In genomic region chr2:9263388-9263787, GRCh38 we compare ENCODE assay signal across 11 cellular contexts. TPM values are rescaled to one million over a fixed set of nuclear protein-coding genes. Genes with fewer than 3 reads are reported as not detected.
DNase-seq lines count a peak whose midpoint lies in the region; ATAC-seq and TF ChIP-seq lines count a peak whose summit lies in the region.
"Had no signal": no experiment of that assay in that cellular context is flagged by ENCODE, and none has a peak within 500 bp of the region (broad histone marks: within the 10 kb centered on the region; RNA-seq: fewer than 3 reads in every experiment).

No MANE protein-coding gene starts in this region.

- DNase-seq in cardiac muscle cell (ENCODE audit: low read depth in 1 of 2, low spot score in 1 of 2) (peak; percentile 50 to 57), Right ventricle myocardium inferior (ENCODE audit: missing footprints) (no peak), vagina (ENCODE audit: extremely low spot score in 2 of 2) (no peak), GOT3 (lab: John Stamatoyannopoulos, UW) (no peak), NCI-H2171 (lab: John Stamatoyannopoulos, UW) (no peak), HK-2 (ENCODE audit: unreplicated experiment) (no peak)
- DNase-seq: NCI-H748 treated with DMSO at 0.1 percent for 48 hours, T1000 had no signal

- ATAC-seq in Right ventricle myocardium inferior, result no peak

- intact Hi-C loops in Right ventricle myocardium inferior (cut with DNase I) (loop anchor here (2.0 to 5.0 kb wide), 3 partner anchors 29 to 56 kb away; partner anchors contain the start of gene ASAP2), vagina (cut with DNase I) (loop anchor here (10.0 kb wide), 1 partner anchor 51 kb away; no protein-coding TSS in a partner anchor)
- intact Hi-C loops in dendritic cell treated with granulocyte-macrophage colony-stimulating factor and Interleukin-4, amounts not matched to agents 40 ng/mL and 50 ng/mL, for 4 days (cut with micrococcal nuclease), result no loop called here

- H3K9me3 Mint-ChIP-seq in dendritic cell treated with granulocyte-macrophage colony-stimulating factor and Interleukin-4, amounts not matched to agents 40 ng/mL and 50 ng/mL, for 4 days, result no peaks in the 10 kb centered on the region
- H3K9me3 Mint-ChIP-seq: IgD-negative memory B cell had no signal

- no peaks in the 10 kb centered on the region for H3K36me3 Mint-ChIP-seq in dendritic cell treated with granulocyte-macrophage colony-stimulating factor and Interleukin-4, amounts not matched to agents 40 ng/mL and 50 ng/mL, for 4 days (ENCODE audit: low read depth)
- H3K36me3 Mint-ChIP-seq: IgD-negative memory B cell had no signal

- peaks cover 5% of the 10 kb centered on the region for H3K27me3 Mint-ChIP-seq in dendritic cell treated with granulocyte-macrophage colony-stimulating factor and Interleukin-4, amounts not matched to agents 40 ng/mL and 50 ng/mL, for 4 days

- H3K27ac ChIP-seq in cardiac muscle cell (peak overlapping the region; percentile 97), muscle layer of duodenum (ENCODE audit: low read length) (peak overlapping the region; percentile 19), vagina (peak overlapping the region; percentile 90)

- peaks cover 61% of the 10 kb centered on the region for H3K4me1 Mint-ChIP-seq in dendritic cell treated with granulocyte-macrophage colony-stimulating factor and Interleukin-4, amounts not matched to agents 40 ng/mL and 50 ng/mL, for 4 days (ENCODE audit: low read depth)

- H3K27me3 ChIP-seq in cardiac muscle cell, result no peaks in the 10 kb centered on the region
- H3K27me3 ChIP-seq in muscle layer of duodenum (ENCODE audit: low read depth, low read length), result no peaks in the 10 kb centered on the region
- H3K27me3 ChIP-seq in vagina, result no peaks in the 10 kb centered on the region

- peak overlapping the region; percentile 54 for H3K4me3 Mint-ChIP-seq in dendritic cell treated with granulocyte-macrophage colony-stimulating factor and Interleukin-4, amounts not matched to agents 40 ng/mL and 50 ng/mL, for 4 days
- H3K4me3 Mint-ChIP-seq: IgD-negative memory B cell had no signal

- H3K9me3 ChIP-seq in cardiac muscle cell (ENCODE audit: low read depth) (no peaks in the 10 kb centered on the region), muscle layer of duodenum (ENCODE audit: control insufficient read depth in 1 of 2, low read length in 2 of 2) (no peaks in the 10 kb centered on the region), vagina (no peaks in the 10 kb centered on the region)

- TF ChIP-seq POLR2A in vagina (IDR thresholded peaks at IDR 0.05), result no peak

- no peak overlapping the region for H3K4me3 ChIP-seq in cardiac muscle cell
- H3K4me3 ChIP-seq in muscle layer of duodenum (ENCODE audit: low read depth in 1 of 2, low read length in 2 of 2), result no peak overlapping the region
- peak overlapping the region; percentile 8 to 18 for H3K4me3 ChIP-seq in vagina

- no peaks in the 10 kb centered on the region for H3K36me3 ChIP-seq in cardiac muscle cell
- H3K36me3 ChIP-seq in muscle layer of duodenum (ENCODE audit: control insufficient read depth in 1 of 2, insufficient read depth in 2 of 2, low read length in 2 of 2), result no peaks in the 10 kb centered on the region
- H3K36me3 ChIP-seq in vagina, result no peaks in the 10 kb centered on the region

- H3K27ac Mint-ChIP-seq in dendritic cell treated with granulocyte-macrophage colony-stimulating factor and Interleukin-4, amounts not matched to agents 40 ng/mL and 50 ng/mL, for 4 days, result peak overlapping the region; percentile 84
- H3K27ac Mint-ChIP-seq: IgD-negative memory B cell had no signal

- peaks cover 38% of the 10 kb centered on the region for H3K4me1 ChIP-seq in cardiac muscle cell (ENCODE audit: low read depth)
- H3K4me1 ChIP-seq in muscle layer of duodenum (ENCODE audit: control insufficient read depth in 1 of 2, insufficient read depth in 2 of 2, low read length in 2 of 2), result peaks cover 23 to 51% of the 10 kb centered on the region in 2 donors
- H3K4me1 ChIP-seq in vagina, result peaks cover 62% of the 10 kb centered on the region

- no peak for TF ChIP-seq CTCF in cardiac muscle cell (IDR thresholded peaks at IDR 0.05; ENCODE audit: low read depth, low read length)
- no peak for TF ChIP-seq CTCF in vagina (IDR thresholded peaks at IDR 0.05)

RNA-seq across cellular contexts. Expression of gene ASAP2, which starts 56.8 kb away (rescaled TPM):
- 12.8 and 16.7 TPM in 2 replicates for total RNA-seq in cardiac muscle cell
- 8.5 and 13.7 TPM in 2 replicates for polyA plus RNA-seq in cardiac muscle cell
- 12.9 TPM for total RNA-seq in Right ventricle myocardium inferior
- total RNA-seq in vagina, result 36.3 TPM
- polyA plus RNA-seq: IgD-negative memory B cell had no signal

Comparison
In these comparisons a context has a peak if more than half of its experiments do, and no peak if none do; other contexts are left out.
1. DNase-seq: peak in cardiac muscle cell (2 of 2); none in Right ventricle myocardium inferior (single experiment), vagina (0 of 2), GOT3 (single experiment), NCI-H2171 (single experiment) and HK-2 (single experiment).
2. H3K27ac ChIP-seq: peak in every context shown above with its lines; median percentile 97 in cardiac muscle cell; 90 in vagina; 19 in muscle layer of duodenum.
3. H3K4me3 ChIP-seq: peak in vagina (2 of 2); none in cardiac muscle cell (single experiment) and muscle layer of duodenum (0 of 2).